8 cellular contexts compared by ENCODE assay signal in the genomic region with DNA sequence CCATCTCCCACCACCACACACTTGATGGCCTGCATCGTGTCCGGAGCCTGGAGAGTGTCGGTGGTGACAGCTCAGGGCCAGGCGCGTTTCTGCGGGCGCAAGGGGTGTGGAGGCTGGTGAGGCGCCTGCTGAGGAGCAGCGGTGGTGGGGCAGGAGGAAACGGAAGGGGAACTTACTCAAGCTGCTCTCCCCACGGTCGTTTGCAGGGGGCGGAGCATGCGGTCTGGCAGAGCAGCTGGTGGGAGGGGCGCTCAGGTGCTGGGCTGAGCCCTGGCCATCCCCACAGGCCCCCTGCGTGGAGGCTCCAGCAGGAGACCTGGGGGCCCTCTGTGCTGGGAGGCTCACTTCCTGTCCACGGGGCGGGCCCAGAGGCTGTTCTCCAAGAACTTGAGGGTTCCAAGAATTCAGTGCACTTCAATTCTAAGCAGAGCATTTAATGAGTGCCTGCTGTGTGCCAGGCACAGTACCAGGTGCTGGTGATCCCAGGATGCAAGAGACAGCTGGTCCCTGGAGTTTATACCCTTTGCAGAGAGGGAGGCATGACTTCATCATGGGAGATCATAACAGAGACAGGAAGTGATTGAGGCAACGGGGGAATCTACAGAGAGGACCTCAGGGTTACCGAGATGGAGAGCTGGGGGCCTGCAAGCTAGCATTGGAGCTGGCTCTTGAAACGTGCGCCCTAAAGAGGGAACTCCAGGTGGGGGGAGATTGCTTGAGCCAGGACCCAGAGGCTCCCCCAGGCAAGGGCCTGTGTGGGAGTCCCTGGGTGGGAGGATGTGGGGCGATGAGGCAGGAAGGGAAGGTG. TPM values are rescaled to one million over a fixed set of nuclear protein-coding genes. Genes with fewer than 3 reads are reported as not detected.
DNase-seq lines count a peak whose midpoint lies in the region; ATAC-seq and TF ChIP-seq lines count a peak whose summit lies in the region.

Gene RAC2 (minus strand): TSS at position 156 of the 808 bp plus-strand sequence. CDS start 121 bp downstream, at position 35.

- 17 to 36% (median 25%) methylated on average over 7 to 23 of the region's 23 CpGs for WGBS in adrenal gland, 4 donors

- H3K4me1 ChIP-seq in ACC112 (ENCODE audit: control insufficient read depth, insufficient read depth, low read length, unreplicated experiment) (peaks cover 22% of the 10 kb centered on the region), adrenal gland (replicated peaks in 1 of 2) (no peaks in the 10 kb centered on the region)

- intact Hi-C loops in adrenal gland (cut with DNase I): no loop called here

- H3K27me3 ChIP-seq in ACC112 (ENCODE audit: insufficient read depth, low read length): no peaks in the 10 kb centered on the region
- H3K27me3 ChIP-seq in adrenal gland: peaks cover 6% of the 10 kb centered on the region

- H3K9me3 ChIP-seq in adrenal gland (replicated peaks in 1 of 3): no peaks in the 10 kb centered on the region

- peak within 1 kb of the TSS; percentile 44 for H2AFZ ChIP-seq in ACC112 (ENCODE audit: low read length, unreplicated experiment)

- H3K27ac ChIP-seq in ACC112 (ENCODE audit: low read depth, low read length) (no peak within 1 kb of the TSS), adrenal gland (no peak within 1 kb of the TSS)

- peak; percentile 85 for DNase-seq in T-helper 22 cell (ENCODE audit: low read depth)
- DNase-seq in adrenal gland: peak in 6 of 7 donors; percentile 49 to 66 (median 54)
- DNase-seq in iris pigment epithelial cell (ENCODE audit: low read depth): peak; percentile 78
- DNase-seq in stimulated activated CD4-positive, alpha-beta T cell treated with anti-CD3 and anti-CD28 coated beads, Interleukin-4, amount 100 ng/mL, for 1 hour: peak; percentile 90
- DNase-seq in amniotic stem cell (lab: John Stamatoyannopoulos, UW): no peak

- peak within 1 kb of the TSS; percentile 90 for H3K4me3 ChIP-seq in ACC112 (ENCODE audit: low read depth, low read length)
- H3K4me3 ChIP-seq in adrenal gland: peak within 1 kb of the TSS in 1 of 4 donors; percentile 39

- no peaks in the 10 kb centered on the region for H3K36me3 ChIP-seq in ACC112 (ENCODE audit: insufficient read depth, low read length)
- no peaks in the 10 kb centered on the region for H3K36me3 ChIP-seq in adrenal gland (replicated peaks in 1 of 2)

- H3K79me2 ChIP-seq in ACC112 (ENCODE audit: control insufficient read depth, insufficient read depth, low read length, unreplicated experiment): peaks cover 24% of the 10 kb centered on the region

- no peak for TF ChIP-seq POLR2A in adrenal gland (IDR thresholded peaks at IDR 0.05)

- peak; percentile 52 for ATAC-seq in GM19023 (IDR thresholded peaks at IDR 0.05; ENCODE audit: unreplicated experiment)
- peak; percentile 38 for ATAC-seq in HG03520 (IDR thresholded peaks at IDR 0.05; ENCODE audit: unreplicated experiment)

- TF ChIP-seq CTCF in adrenal gland (IDR thresholded peaks at IDR 0.05): no peak

RNA-seq across cellular contexts. Expression of gene RAC2, which starts in this region (rescaled TPM):
- total RNA-seq in adrenal gland: 10 to 100 TPM in 5 of 8 donors, 1 to 10 TPM in 3; 4.3 to 17.9 (median 11.3) TPM
- polyA plus RNA-seq in adrenal gland: 10 to 100 TPM in 2 of 3 donors, 1 to 10 TPM in 1; 6.3 to 12.4 (median 11.0) TPM
